In genomic region chr9:132800038-132800648, GRCh38 we compare ENCODE assay signal across 8 cellular contexts.
DNase-seq lines count a peak whose midpoint lies in the region; ATAC-seq, FAIRE-seq and TF ChIP-seq lines count a peak whose summit lies in the region.

No MANE protein-coding gene starts in this region.

- H3K27ac ChIP-seq in neural cell (ENCODE audit: low read length), result no peak overlapping the region

- no peaks in the 10 kb centered on the region for H3K79me2 ChIP-seq in neural cell (replicated peaks; ENCODE audit: insufficient read depth, low read length)

- H3K9me2 ChIP-seq in neural cell (ENCODE audit: insufficient read depth, low read length), result no peaks in the 10 kb centered on the region

- H3K4me2 ChIP-seq in neural cell (ENCODE audit: low read length), result no peak overlapping the region

- H3K27me3 Mint-ChIP-seq in stimulated activated naive B cell treated with anti-CD40 and anti-IgM and Interleukin-4, amounts not matched to agents 10 μg/mL and 1 μg/mL and 100 μg/mL, for 72 hours, result peaks cover 19 to 74% of the 10 kb centered on the region in 2 donors

- no peak overlapping the region for H3K9ac ChIP-seq in neural cell (ENCODE audit: low read length)

- TF ChIP-seq CTCF in neural cell (IDR thresholded peaks at IDR 0.05; ENCODE audit: poor library complexity, severe bottlenecking), result peak; percentile 96

- no peak overlapping the region for H3K4me3 ChIP-seq in neural cell (ENCODE audit: low read length)

- H3K27ac Mint-ChIP-seq in stimulated activated naive B cell treated with anti-CD40 and anti-IgM and Interleukin-4, amounts not matched to agents 10 μg/mL and 1 μg/mL and 100 μg/mL, for 72 hours, result no peak overlapping the region

- H3K4me1 Mint-ChIP-seq in stimulated activated naive B cell treated with anti-CD40 and anti-IgM and Interleukin-4, amounts not matched to agents 10 μg/mL and 1 μg/mL and 100 μg/mL, for 72 hours, result peaks cover 11 to 12% of the 10 kb centered on the region in 2 donors

- no peaks in the 10 kb centered on the region for H3K27me3 ChIP-seq in neural cell (ENCODE audit: insufficient read depth, low read depth, low read length)

- ATAC-seq in stimulated activated naive B cell treated with anti-CD40 and anti-IgM and Interleukin-4, amounts not matched to agents 10 μg/mL and 1 μg/mL and 100 μg/mL, for 72 hours (replicated peaks), result peak; percentile 83 to 86
- ATAC-seq in GM18502 (IDR thresholded peaks at IDR 0.05; ENCODE audit: poor library complexity, unreplicated experiment), result no peak

- no peak overlapping the region for H3K4me3 Mint-ChIP-seq in stimulated activated naive B cell treated with anti-CD40 and anti-IgM and Interleukin-4, amounts not matched to agents 10 μg/mL and 1 μg/mL and 100 μg/mL, for 72 hours

- no peaks in the 10 kb centered on the region for H3K9me3 Mint-ChIP-seq in stimulated activated naive B cell treated with anti-CD40 and anti-IgM and Interleukin-4, amounts not matched to agents 10 μg/mL and 1 μg/mL and 100 μg/mL, for 72 hours

- H3K36me3 Mint-ChIP-seq in stimulated activated naive B cell treated with anti-CD40 and anti-IgM and Interleukin-4, amounts not matched to agents 10 μg/mL and 1 μg/mL and 100 μg/mL, for 72 hours, result no peaks in the 10 kb centered on the region

- no peak overlapping the region for H2AFZ ChIP-seq in neural cell (ENCODE audit: low read depth, low read length)

- no peaks in the 10 kb centered on the region for H3K36me3 ChIP-seq in neural cell (ENCODE audit: insufficient read depth, low read length)

- no peaks in the 10 kb centered on the region for H3F3A ChIP-seq in neural cell (ENCODE audit: insufficient read depth, low read length, poor library complexity, severe bottlenecking)

- DNase-seq in DMS 273 (lab: John Stamatoyannopoulos, UW; ENCODE audit: unreplicated experiment), result peak; percentile 90
- peak; percentile 79 for DNase-seq in KBM-7
- peak; percentile 44 for DNase-seq in RCC 7860 (ENCODE audit: low spot score)
- DNase-seq in activated T-helper 1 cell treated with anti-CD3 and anti-CD28 coated beads, Interleukin-2, amount 50 U/mL, for 16 hours (ENCODE audit: low read depth in 1 of 2, low spot score in 1 of 2), result peak; percentile 29 to 40
- DNase-seq in fibroblast of the conjunctiva (ENCODE audit: low read depth), result peak; percentile 37
- DNase-seq in stimulated activated naive B cell treated with anti-CD40 and anti-IgM and Interleukin-4, amounts not matched to agents 10 μg/mL and 1 μg/mL and 100 μg/mL, for 72 hours, result peak; percentile 49

- no peak for FAIRE-seq in RCC 7860 (lab: Jason Lieb, UNC)

- TF ChIP-seq RAD21 in neural cell (conservative IDR thresholded peaks at IDR 0.05), result peak; percentile 96

- H3K9me3 ChIP-seq in neural cell (ENCODE audit: low read length), result no peaks in the 10 kb centered on the region

- in situ Hi-C loops in KBM-7 (cut with MboI; ENCODE audit: low pct_unique_long_range_greater_than_20kb, low sequenced_read_pairs), result no loop called here

- H4K20me1 ChIP-seq in neural cell (ENCODE audit: insufficient read depth), result no peaks in the 10 kb centered on the region

- no peak for TF ChIP-seq EP300 in neural cell (conservative IDR thresholded peaks at IDR 0.05; ENCODE audit: poor library complexity, severe bottlenecking)

TF ChIP-seq in neural cell, 6 proteins besides CTCF, POLR2A, EP300 and RAD21:
- TF ChIP-seq POLR2AphosphoS5 (IDR thresholded peaks at IDR 0.05), result no peak
- TF ChIP-seq SMC3 (conservative IDR thresholded peaks at IDR 0.05; ENCODE audit: poor library complexity), result peak; percentile 95
- TF ChIP-seq TAF1 (IDR thresholded peaks at IDR 0.05; ENCODE audit: low read depth), result no peak
- TF ChIP-seq REST (IDR thresholded peaks at IDR 0.05; ENCODE audit: borderline replicate concordance), result no peak
- peak; percentile 38 for TF ChIP-seq MXI1 (conservative IDR thresholded peaks at IDR 0.05; ENCODE audit: poor library complexity, severe bottlenecking)

Comparison
In these comparisons a context has a peak if more than half of its experiments do, and no peak if none do; other contexts are left out.
1. DNase-seq: peak in every context shown above with its lines; median percentile 90 in DMS 273; 79 in KBM-7; 49 in stimulated activated naive B cell treated with anti-CD40 and anti-IgM and Interleukin-4, amounts not matched to agents 10 μg/mL and 1 μg/mL and 100 μg/mL, for 72 hours; 44 in RCC 7860; 37 in fibroblast of the conjunctiva; 34 in activated T-helper 1 cell treated with anti-CD3 and anti-CD28 coated beads, Interleukin-2, amount 50 U/mL, for 16 hours.